Comparison of ENCODE assay signal across 21 cellular contexts in the genomic region with DNA sequence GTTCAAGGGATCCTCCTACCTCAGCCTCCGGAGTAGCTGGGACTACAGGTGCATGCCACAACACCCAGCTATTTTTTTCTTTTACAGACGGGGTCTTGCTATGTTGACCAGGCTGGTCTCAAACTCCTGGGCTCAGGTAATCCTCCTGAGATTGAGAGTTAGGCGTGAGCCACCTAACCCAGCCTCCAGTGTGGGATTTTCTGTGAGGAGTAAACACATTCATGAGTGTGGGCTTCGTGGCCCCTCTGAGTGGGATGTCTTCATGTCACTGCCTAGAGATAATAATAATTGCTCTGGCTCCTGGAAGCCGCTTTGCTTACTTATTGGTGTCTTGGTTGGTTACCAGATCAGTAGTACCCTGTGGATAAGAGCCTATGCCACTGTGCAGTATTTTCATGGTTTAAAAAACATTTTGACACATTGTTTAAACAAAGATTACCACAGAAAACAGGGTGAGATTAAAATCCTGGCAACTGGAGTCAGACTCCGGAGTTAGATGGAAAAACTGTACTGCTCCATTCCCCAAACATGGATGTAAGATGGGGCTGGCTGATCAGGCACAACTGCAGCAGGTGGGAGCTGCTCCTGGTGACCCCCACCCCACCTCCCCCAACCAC.
DNase-seq lines count a peak whose midpoint lies in the region; ATAC-seq and TF ChIP-seq lines count a peak whose summit lies in the region.
"Had no signal": no experiment of that assay in that cellular context is flagged by ENCODE, and none has a peak within 500 bp of the region (broad histone marks: within the 10 kb centered on the region; RNA-seq: fewer than 3 reads in every experiment).

No MANE protein-coding gene starts in this region.

- H3K9me3 ChIP-seq in tibial artery (no peaks in the 10 kb centered on the region), neural progenitor cell (ENCODE audit: low read depth) (no peaks in the 10 kb centered on the region)

- no peak overlapping the region for H3K4me2 ChIP-seq in neural progenitor cell

- H3K27me3 Mint-ChIP-seq in mesothelial cell of epicardium (ENCODE audit: low read depth) = no peaks in the 10 kb centered on the region
- peaks cover 14% of the 10 kb centered on the region for H3K27me3 Mint-ChIP-seq in neural progenitor cell (ENCODE audit: insufficient read depth, low read depth)

- H4K20me1 ChIP-seq in neural progenitor cell (ENCODE audit: low read depth) = no peaks in the 10 kb centered on the region

- peak overlapping the region; percentile 21 for H3K27ac Mint-ChIP-seq in mesothelial cell of epicardium
- no peak overlapping the region for H3K27ac Mint-ChIP-seq in neural progenitor cell
- H3K27ac Mint-ChIP-seq: IgD-negative memory B cell had no signal

- ATAC-seq in HG02610 (IDR thresholded peaks at IDR 0.05; ENCODE audit: unreplicated experiment) = no peak
- ATAC-seq: HCT116 had no signal

- peaks cover 20% of the 10 kb centered on the region for H3F3A ChIP-seq in neural progenitor cell (ENCODE audit: low read depth)

- no peaks in the 10 kb centered on the region for H3K79me2 ChIP-seq in neural progenitor cell (ENCODE audit: low read depth)

- DNase-seq in NCI-H1694 treated with DMSO at 0.1 percent for 48 hours (lab: John Stamatoyannopoulos, UW) (peak; percentile 22), NCI-H1694 (lab: John Stamatoyannopoulos, UW) (no peak), fibroblast of pulmonary artery (ENCODE audit: low read depth) (peak; percentile 12), mesothelial cell of epicardium (ENCODE audit: low spot score in 2 of 2, unreplicated experiment in 2 of 2) (no peak), tibial artery (no peak), neural progenitor cell (ENCODE audit: low spot score) (no peak), SK-N-DZ (ENCODE audit: low spot score) (no peak)
- DNase-seq: 8988T; Calu3; CD4-positive, alpha-beta memory T cell; DMS79 treated with DMSO at 0.1 percent for 48 hours; Kasumi-1; NCI-H1105 treated with DMSO at 0.1 percent for 48 hours; NCI-H1930; NCI-H2171; NCI-H446; NK-92 treated with Interleukin-12 subunit alpha and Interleukin-12 subunit beta, amount 100 ng/mL, for 24 hours; SIG-M5 had no signal

- H3K4me1 ChIP-seq in tibial artery (peaks cover 0 to 58% (median 52%) of the 10 kb centered on the region in 4 donors), neural progenitor cell (peaks cover 18% of the 10 kb centered on the region)

- intact Hi-C loops in tibial artery (cut with DNase I; ENCODE audit: low total_unique reads) = no loop called here

- H3K27ac ChIP-seq in tibial artery = peak overlapping the region; percentile 89 to 90
- no peak overlapping the region for H3K27ac ChIP-seq in neural progenitor cell

- H3K9me3 Mint-ChIP-seq in mesothelial cell of epicardium = no peaks in the 10 kb centered on the region
- H3K9me3 Mint-ChIP-seq in neural progenitor cell = no peaks in the 10 kb centered on the region
- H3K9me3 Mint-ChIP-seq: CD4-positive, alpha-beta memory T cell; IgD-negative memory B cell had no signal

- H3K4me1 Mint-ChIP-seq in mesothelial cell of epicardium = peaks cover 51% of the 10 kb centered on the region
- H3K4me1 Mint-ChIP-seq in neural progenitor cell = peaks cover 38% of the 10 kb centered on the region

- TF ChIP-seq CTCF in fibroblast of pulmonary artery (IDR thresholded peaks at IDR 0.05; ENCODE audit: low read length, missing control alignments) = no peak
- TF ChIP-seq CTCF in mesothelial cell of epicardium (IDR thresholded peaks at IDR 0.05; ENCODE audit: unreplicated experiment) = no peak
- TF ChIP-seq CTCF in tibial artery (IDR thresholded peaks at IDR 0.05) = no peak
- no peak for TF ChIP-seq CTCF in neural progenitor cell (IDR thresholded peaks at IDR 0.05)

- H3K36me3 Mint-ChIP-seq in mesothelial cell of epicardium (no peaks in the 10 kb centered on the region), neural progenitor cell (no peaks in the 10 kb centered on the region)
- H3K36me3 Mint-ChIP-seq: CD4-positive, alpha-beta memory T cell; IgD-negative memory B cell had no signal

- H3K27me3 ChIP-seq in tibial artery (no peaks in the 10 kb centered on the region), neural progenitor cell (no peaks in the 10 kb centered on the region)

- no peak overlapping the region for H3K4me3 ChIP-seq in fibroblast of pulmonary artery (replicated peaks; ENCODE audit: low read depth, low read length)
- H3K4me3 ChIP-seq in tibial artery = no peak overlapping the region
- no peak overlapping the region for H3K4me3 ChIP-seq in neural progenitor cell

- no peak overlapping the region for H2AFZ ChIP-seq in neural progenitor cell (replicated peaks)

- no peak overlapping the region for H3K9ac ChIP-seq in neural progenitor cell

- H3K36me3 ChIP-seq in tibial artery (no peaks in the 10 kb centered on the region), neural progenitor cell (no peaks in the 10 kb centered on the region)

- no peak overlapping the region for H3K4me3 Mint-ChIP-seq in mesothelial cell of epicardium
- H3K4me3 Mint-ChIP-seq in neural progenitor cell = no peak overlapping the region
- H3K4me3 Mint-ChIP-seq: CD4-positive, alpha-beta memory T cell; IgD-negative memory B cell had no signal

Comparison
In these comparisons a context has a peak if more than half of its experiments do, and no peak if none do; other contexts are left out.
1. DNase-seq: peak in NCI-H1694 treated with DMSO at 0.1 percent for 48 hours (single experiment) and fibroblast of pulmonary artery (single experiment); none in NCI-H1694 (single experiment), mesothelial cell of epicardium (0 of 2), tibial artery (0 of 2), neural progenitor cell (single experiment) and SK-N-DZ (single experiment).